In genomic region chr1:90193116-90193515, GRCh38 we compare ENCODE assay signal across 17 cellular contexts.
"Had no signal": no experiment of that assay in that cellular context is flagged by ENCODE, and none has a peak within 500 bp of the region (broad histone marks: within the 10 kb centered on the region; RNA-seq: fewer than 3 reads in every experiment).

No MANE protein-coding gene starts in this region.

- ATAC-seq: foreskin keratinocyte; gastroesophageal sphincter; left ventricle myocardium superior; lower lobe of right lung; naive thymus-derived CD8-positive, alpha-beta T cell; sciatic nerve; stimulated activated naive B cell treated with anti-CD40 and anti-IgM and Interleukin-4, amounts not matched to agents 10 μg/mL and 1 μg/mL and 100 μg/mL, for 72 hours had no signal

- DNase-seq: colonic mucosa; effector CD8-positive, alpha-beta T cell; endodermal cell; foreskin keratinocyte; heart right ventricle; hippocampal formation; immature natural killer cell; islet precursor cell; left ventricle myocardium superior; lower lobe of right lung; naive thymus-derived CD8-positive, alpha-beta T cell; nephron progenitor cell; nucleus accumbens; stimulated activated naive B cell treated with anti-CD40 and anti-IgM and Interleukin-4, amounts not matched to agents 10 μg/mL and 1 μg/mL and 100 μg/mL, for 72 hours; upper lobe of left lung had no signal
